In genomic region chr18:3384664-3385189, GRCh38 we compare ENCODE assay signal across 16 cellular contexts.
DNase-seq lines count a peak whose midpoint lies in the region; ATAC-seq and TF ChIP-seq lines count a peak whose summit lies in the region.
"Had no signal": no experiment of that assay in that cellular context is flagged by ENCODE, and none has a peak within 500 bp of the region (broad histone marks: within the 10 kb centered on the region; RNA-seq: fewer than 3 reads in every experiment).

No MANE protein-coding gene starts in this region.

- no peak overlapping the region for H3K9ac ChIP-seq in smooth muscle cell (ENCODE audit: low read depth)

- peaks cover 2% of the 10 kb centered on the region for H3K9me3 Mint-ChIP-seq in activated B cell treated with CpG ODN at 0.5 μM for 24 hours
- no peaks in the 10 kb centered on the region for H3K9me3 Mint-ChIP-seq in Calu3 (ENCODE audit: low read depth, unreplicated experiment)
- H3K9me3 Mint-ChIP-seq in activated CD8-positive, alpha-beta T cell treated with anti-CD3 and anti-CD28 coated beads for 36 hours: peaks cover 6% of the 10 kb centered on the region
- H3K9me3 Mint-ChIP-seq: stimulated activated naive CD8-positive, alpha-beta T cell treated with anti-CD3 and anti-CD28 coated beads, Interleukin-15, Interleukin-2, amounts not matched to agents 100 ng/mL and 50 ng/mL, for 24 hours had no signal

- POLR2A ChIA-PET in activated B cell treated with CpG ODN at 0.5 μM for 24 hours (lab: Charles Lee): interaction anchor here (0.5 to 4.3 kb wide), 12 partner anchors 9 to 210 kb away, joined by 3 to 54 read pairs (median 4); partner anchors contain the start of gene TGIF1
- POLR2A ChIA-PET in activated CD8-positive, alpha-beta T cell treated with anti-CD3 and anti-CD28 coated beads for 36 hours (lab: Charles Lee): interaction anchor here (0.5 kb wide), 1 partner anchor 132 kb away, joined by 4 read pairs; no protein-coding TSS in a partner anchor

- intact Hi-C loops in activated B cell treated with CpG ODN at 0.5 μM for 24 hours (cut with micrococcal nuclease) (loop anchor here (1.0 to 5.0 kb wide), 4 partner anchors 17 to 87 kb away; no protein-coding TSS in a partner anchor), Calu3 (cut with micrococcal nuclease; ENCODE audit: unreplicated experiment) (no loop called here)
- intact Hi-C loops in activated CD8-positive, alpha-beta T cell treated with anti-CD3 and anti-CD28 coated beads for 36 hours (cut with micrococcal nuclease): no loop called here

- no peak overlapping the region for H2AFZ ChIP-seq in smooth muscle cell (ENCODE audit: low read depth)

- H3K36me3 Mint-ChIP-seq in activated B cell treated with CpG ODN at 0.5 μM for 24 hours (ENCODE audit: low read depth) (no peaks in the 10 kb centered on the region), Calu3 (ENCODE audit: insufficient read depth, unreplicated experiment) (no peaks in the 10 kb centered on the region)
- no peaks in the 10 kb centered on the region for H3K36me3 Mint-ChIP-seq in activated CD8-positive, alpha-beta T cell treated with anti-CD3 and anti-CD28 coated beads for 36 hours (ENCODE audit: low read depth)
- H3K36me3 Mint-ChIP-seq: naive thymus-derived CD8-positive, alpha-beta T cell had no signal

- H3K27ac ChIP-seq in smooth muscle cell (ENCODE audit: low read depth): no peak overlapping the region
- H3K27ac ChIP-seq: heart right ventricle, left lung, right atrium auricular region had no signal

- no peak overlapping the region for H3K4me2 ChIP-seq in smooth muscle cell

- peak; percentile 75 for ATAC-seq in GM19452 (IDR thresholded peaks at IDR 0.05; ENCODE audit: unreplicated experiment)
- ATAC-seq in HG03066 (IDR thresholded peaks at IDR 0.05; ENCODE audit: low read depth, unreplicated experiment): peak; percentile 79
- peak; percentile 65 for ATAC-seq in activated B cell treated with CpG ODN at 0.5 μM for 24 hours (ENCODE audit: low read depth)
- no peak for ATAC-seq in GM18505 (IDR thresholded peaks at IDR 0.05; ENCODE audit: unreplicated experiment)
- ATAC-seq in activated CD8-positive, alpha-beta T cell treated with anti-CD3 and anti-CD28 coated beads for 36 hours: no peak
- ATAC-seq: esophagus mucosa; heart right ventricle; left lung; naive thymus-derived CD8-positive, alpha-beta T cell had no signal

- no peak for TF ChIP-seq CTCF in activated B cell treated with CpG ODN at 0.5 μM for 24 hours (IDR thresholded peaks at IDR 0.05)
- TF ChIP-seq CTCF in smooth muscle cell (IDR thresholded peaks at IDR 0.05; ENCODE audit: borderline replicate concordance, insufficient read depth, poor library complexity, severe bottlenecking): no peak
- TF ChIP-seq CTCF in Calu3 (IDR thresholded peaks at IDR 0.05; ENCODE audit: unreplicated experiment): no peak
- no peak for TF ChIP-seq CTCF in activated CD8-positive, alpha-beta T cell treated with anti-CD3 and anti-CD28 coated beads for 36 hours (IDR thresholded peaks at IDR 0.05)

- in situ Hi-C loops in G401 (cut with HindIII; ENCODE audit: low sequenced_read_pairs): no loop called here

- peak overlapping the region; percentile 93 for H3K27ac Mint-ChIP-seq in activated B cell treated with CpG ODN at 0.5 μM for 24 hours
- H3K27ac Mint-ChIP-seq in Calu3 (ENCODE audit: unreplicated experiment): no peak overlapping the region
- H3K27ac Mint-ChIP-seq in activated CD8-positive, alpha-beta T cell treated with anti-CD3 and anti-CD28 coated beads for 36 hours: no peak overlapping the region
- H3K27ac Mint-ChIP-seq: naive thymus-derived CD8-positive, alpha-beta T cell; stimulated activated naive CD8-positive, alpha-beta T cell treated with anti-CD3 and anti-CD28 coated beads, Interleukin-15, Interleukin-2, amounts not matched to agents 100 ng/mL and 50 ng/mL, for 24 hours had no signal

- peaks cover 12% of the 10 kb centered on the region for H3K4me1 ChIP-seq in smooth muscle cell (ENCODE audit: low read depth)
- H3K4me1 ChIP-seq: heart right ventricle, left lung, right atrium auricular region had no signal

- WGBS in smooth muscle cell (ENCODE audit: low lambda C conversion rate): 90% methylated on average over 9 of the region's 9 CpGs

- peaks cover 24% of the 10 kb centered on the region for H3K4me1 Mint-ChIP-seq in activated B cell treated with CpG ODN at 0.5 μM for 24 hours
- H3K4me1 Mint-ChIP-seq in Calu3 (ENCODE audit: low read depth, unreplicated experiment): peaks cover 16% of the 10 kb centered on the region
- H3K4me1 Mint-ChIP-seq in activated CD8-positive, alpha-beta T cell treated with anti-CD3 and anti-CD28 coated beads for 36 hours (ENCODE audit: low read depth): peaks cover 3% of the 10 kb centered on the region
- H3K4me1 Mint-ChIP-seq: naive thymus-derived CD8-positive, alpha-beta T cell had no signal

- H3K27me3 ChIP-seq in smooth muscle cell (ENCODE audit: low read depth): no peaks in the 10 kb centered on the region
- H3K27me3 ChIP-seq: heart right ventricle, left lung, right atrium auricular region had no signal

- CTCF ChIA-PET in activated B cell treated with CpG ODN at 0.5 μM for 24 hours (lab: Charles Lee) (interaction anchor here (0.6 to 2.0 kb wide), 5 partner anchors 11 to 211 kb away, joined by 3 to 5 read pairs (median 3); no protein-coding TSS in a partner anchor), Calu3 (lab: Charles Lee) (interaction anchor here (1.5 kb wide), 1 partner anchor 87 kb away, joined by 3 read pairs; no protein-coding TSS in a partner anchor)
- CTCF ChIA-PET in activated CD8-positive, alpha-beta T cell treated with anti-CD3 and anti-CD28 coated beads for 36 hours (lab: Charles Lee): interaction anchor here (0.6 to 1.6 kb wide), 2 partner anchors 62 to 70 kb away, joined by 3 to 5 read pairs; no protein-coding TSS in a partner anchor

- peaks cover 3% of the 10 kb centered on the region for H3K9me3 ChIP-seq in smooth muscle cell (replicated peaks; ENCODE audit: low read depth)

- no peaks in the 10 kb centered on the region for H3K79me2 ChIP-seq in smooth muscle cell (ENCODE audit: low read depth)

- H3K36me3 ChIP-seq in smooth muscle cell (ENCODE audit: low read depth): no peaks in the 10 kb centered on the region
- H3K36me3 ChIP-seq: heart right ventricle, left lung, right atrium auricular region had no signal

- no peaks in the 10 kb centered on the region for H3F3A ChIP-seq in smooth muscle cell (ENCODE audit: low read depth)

- H3K27me3 Mint-ChIP-seq in activated B cell treated with CpG ODN at 0.5 μM for 24 hours (no peaks in the 10 kb centered on the region), Calu3 (ENCODE audit: unreplicated experiment) (no peaks in the 10 kb centered on the region)
- no peaks in the 10 kb centered on the region for H3K27me3 Mint-ChIP-seq in activated CD8-positive, alpha-beta T cell treated with anti-CD3 and anti-CD28 coated beads for 36 hours
- H3K27me3 Mint-ChIP-seq: naive thymus-derived CD8-positive, alpha-beta T cell had no signal

- no peaks in the 10 kb centered on the region for H4K20me1 ChIP-seq in smooth muscle cell (ENCODE audit: low read depth)

- no peak overlapping the region for H3K4me3 ChIP-seq in smooth muscle cell
- H3K4me3 ChIP-seq: heart right ventricle, left lung, right atrium auricular region had no signal

- no peak for TF ChIP-seq POLR2A in GM18505 (IDR thresholded peaks at IDR 0.05; ENCODE audit: borderline replicate concordance, extremely low read depth, insufficient read depth, insufficient read length)

- DNase-seq in G401 (ENCODE audit: low spot score): peak; percentile 21
- no peak for DNase-seq in activated B cell treated with CpG ODN at 0.5 μM for 24 hours
- no peak for DNase-seq in smooth muscle cell (lab: John Stamatoyannopoulos, UW; ENCODE audit: unreplicated experiment)
- DNase-seq in Calu3: no peak
- no peak for DNase-seq in activated CD8-positive, alpha-beta T cell treated with anti-CD3 and anti-CD28 coated beads for 36 hours
- DNase-seq: heart right ventricle; left lung; naive thymus-derived CD8-positive, alpha-beta T cell; NCI-H82; stimulated activated CD4-positive, alpha-beta T cell treated with anti-CD3 and anti-CD28 coated beads, Interleukin-4, amount 100 ng/mL, for 4 hours had no signal

- no TSS peak for BruUV-seq in Calu3 (replicated peaks; lab: Mats Ljungman, UMichigan)

- peak overlapping the region; percentile 61 for H3K4me3 Mint-ChIP-seq in activated B cell treated with CpG ODN at 0.5 μM for 24 hours
- no peak overlapping the region for H3K4me3 Mint-ChIP-seq in Calu3 (ENCODE audit: low read depth, unreplicated experiment)
- no peak overlapping the region for H3K4me3 Mint-ChIP-seq in activated CD8-positive, alpha-beta T cell treated with anti-CD3 and anti-CD28 coated beads for 36 hours
- H3K4me3 Mint-ChIP-seq: naive thymus-derived CD8-positive, alpha-beta T cell; stimulated activated naive CD8-positive, alpha-beta T cell treated with anti-CD3 and anti-CD28 coated beads, Interleukin-15, Interleukin-2, amounts not matched to agents 100 ng/mL and 50 ng/mL, for 24 hours had no signal

Comparison
In these comparisons a context has a peak if more than half of its experiments do, and no peak if none do; other contexts are left out.
1. ATAC-seq: peak in GM19452 (single experiment), HG03066 (single experiment) and activated B cell treated with CpG ODN at 0.5 μM for 24 hours (single experiment); none in GM18505 (single experiment) and activated CD8-positive, alpha-beta T cell treated with anti-CD3 and anti-CD28 coated beads for 36 hours (single experiment).